In the genomic region with DNA sequence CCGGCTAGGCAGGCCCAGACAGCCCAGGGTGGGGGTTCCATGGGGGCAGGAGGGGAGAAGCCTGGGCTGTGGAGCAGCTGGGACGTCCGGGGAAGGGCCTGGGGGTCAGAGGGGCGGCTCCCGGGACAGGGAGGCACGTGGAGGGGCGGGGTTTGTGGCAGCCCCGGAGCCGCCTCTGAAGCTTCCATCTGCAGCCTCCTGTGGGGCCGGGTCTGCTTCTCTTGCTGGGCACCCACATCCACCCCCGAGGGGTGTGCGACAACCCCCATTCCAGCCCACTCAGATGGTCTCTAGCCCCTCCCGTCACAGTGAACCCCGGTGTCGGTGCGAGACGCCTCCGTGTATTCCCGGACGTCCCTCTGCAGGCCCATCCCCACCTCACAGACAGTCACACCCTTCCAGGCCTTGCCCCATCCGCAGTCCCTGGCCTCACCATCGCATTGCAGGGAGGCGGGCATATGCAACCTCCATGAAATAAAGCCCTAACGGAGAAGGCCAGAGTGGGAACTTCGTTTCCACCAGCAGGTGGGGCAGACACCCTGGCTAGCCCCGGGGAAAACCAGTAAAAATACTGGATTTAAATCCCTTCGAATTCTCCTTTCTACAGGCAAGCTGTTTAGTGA, we compare ENCODE assay signal across 7 cellular contexts. TPM values are rescaled to one million over a fixed set of nuclear protein-coding genes. Genes with fewer than 3 reads are reported as not detected.
DNase-seq lines count a peak whose midpoint lies in the region; ATAC-seq, FAIRE-seq and TF ChIP-seq lines count a peak whose summit lies in the region.
"Not testable (repeated sequence)": the region's sequence is repeated elsewhere in the genome, so short reads cannot be mapped to it uniquely, and the experiment has no call there.

No MANE protein-coding gene starts in this region.

- 19% methylated on average over 6 of the region's 27 CpGs for WGBS in HepG2 (ENCODE audit: low lambda C conversion rate)

- FAIRE-seq in HepG2 (lab: Jason Lieb, UNC), result peak; percentile 78

- CTCF ChIA-PET in HepG2 (lab: Yijun Ruan, JAX; ENCODE audit: low intra/inter-chr PET ratio, low total read pairs), result not testable (repeated sequence)

- intact Hi-C loops in HepG2 (cut with micrococcal nuclease; ENCODE audit: unreplicated experiment), result not testable (repeated sequence)

- not testable (repeated sequence) for H3K4me3 ChIP-seq in KMS-11 (IDR thresholded peaks at IDR 0.05; ENCODE audit: insufficient read depth, low read depth, low read length); HepG2 (replicated peaks in 1 of 3; ENCODE audit: insufficient read depth in 1 of 3, low read depth in 2 of 3, low read length in 3 of 3)

- POLR2A ChIA-PET in HepG2 (lab: Yijun Ruan, JAX), result not testable (repeated sequence)

- H3K4me3 Mint-ChIP-seq in activated T-cell treated with anti-CD3 and anti-CD28 coated beads, Interleukin-2, amount 50 U/mL, for 72 hours, result not testable (repeated sequence)

- not testable (repeated sequence) for H3K9me3 ChIP-seq in HepG2 (ENCODE audit: low read length)

- H3K36me3 ChIP-seq in KMS-11 (ENCODE audit: insufficient read depth); HepG2 (replicated peaks in 1 of 2; ENCODE audit: control insufficient read depth in 1 of 2, insufficient read depth in 2 of 2, low read length in 2 of 2): not testable (repeated sequence)

- not testable (repeated sequence) for BruUV-seq in HepG2 (replicated peaks; lab: Mats Ljungman, UMichigan)

- H3K79me2 ChIP-seq in KMS-11 (ENCODE audit: insufficient read depth, low read depth); HepG2 (ENCODE audit: insufficient read depth, low read length): not testable (repeated sequence)

- TF ChIP-seq CTCF in KMS-11 (conservative IDR thresholded peaks at IDR 0.05; ENCODE audit: low read depth, low read length); HepG2 (CRISPR knock-in tag; IDR thresholded peaks at IDR 0.05): not testable (repeated sequence)

- not testable (repeated sequence) for H3K27me3 Mint-ChIP-seq in activated T-cell treated with anti-CD3 and anti-CD28 coated beads, Interleukin-2, amount 50 U/mL, for 72 hours (ENCODE audit: low read depth)

- H3K4me1 Mint-ChIP-seq in activated T-cell treated with anti-CD3 and anti-CD28 coated beads, Interleukin-2, amount 50 U/mL, for 72 hours (ENCODE audit: low read depth), result peaks cover 16% of the 10 kb centered on the region

- in situ Hi-C loops in HepG2 (cut with HindIII; ENCODE audit: extremely low pct_ligation_motif_present, low pct_unique_long_range_greater_than_20kb), result not testable (repeated sequence)

- not testable (repeated sequence) for H3K36me3 Mint-ChIP-seq in activated T-cell treated with anti-CD3 and anti-CD28 coated beads, Interleukin-2, amount 50 U/mL, for 72 hours (ENCODE audit: insufficient read depth in 2 of 2)

- H3K27me3 ChIP-seq in KMS-11 (ENCODE audit: insufficient read depth, low read depth); HepG2 (ENCODE audit: control insufficient read depth in 1 of 2, insufficient read depth in 2 of 2, low read length in 2 of 2): not testable (repeated sequence)

- H2AFZ ChIP-seq in KMS-11 (ENCODE audit: low read depth); HepG2 (ENCODE audit: low read length): not testable (repeated sequence)

- not testable (repeated sequence) for TF ChIP-seq EP300 in HepG2 (IDR thresholded peaks at IDR 0.05; ENCODE audit: low read depth in 2 of 2, low read length in 2 of 2); HepG2 (CRISPR knock-in tag; IDR thresholded peaks at IDR 0.05; ENCODE audit: borderline replicate concordance)

- not testable (repeated sequence) for H3K4me2 ChIP-seq in KMS-11; HepG2 (ENCODE audit: low read depth, low read length)

- peaks cover 26% of the 10 kb centered on the region for H3K4me1 ChIP-seq in KMS-11 (ENCODE audit: low read depth, poor library complexity, severe bottlenecking)
- not testable (repeated sequence) for H3K4me1 ChIP-seq in HepG2 (ENCODE audit: insufficient read depth, low read length)

- peak overlapping the region; percentile 55; the same call in 1 of the 2 replicates for H3K9ac ChIP-seq in KMS-11
- not testable (repeated sequence) for H3K9ac ChIP-seq in HepG2 (ENCODE audit: insufficient read depth, low read depth, low read length)

- not testable (repeated sequence) for H4K20me1 ChIP-seq in KMS-11 (ENCODE audit: insufficient read depth); HepG2 (ENCODE audit: insufficient read depth, low read length)

- not testable (repeated sequence) for H3K9me3 Mint-ChIP-seq in activated T-cell treated with anti-CD3 and anti-CD28 coated beads, Interleukin-2, amount 50 U/mL, for 72 hours

- not testable (repeated sequence) for DNase-seq in activated T-cell treated with anti-CD3 and anti-CD28 coated beads, Interleukin-2, amount 50 U/mL, for 72 hours; HepG2 (ENCODE audit: low spot score)

- peak overlapping the region; percentile 79 for H3K27ac ChIP-seq in KMS-11
- not testable (repeated sequence) for H3K27ac ChIP-seq in HepG2 (ENCODE audit: extremely low read length, insufficient read depth, low read length)

- not testable (repeated sequence) for TF ChIP-seq RAD21 in HepG2 (CRISPR knock-in tag; IDR thresholded peaks at IDR 0.05)

- peak; percentile 68 for ATAC-seq in GM18511 (IDR thresholded peaks at IDR 0.05; ENCODE audit: unreplicated experiment)
- peak; percentile 60 for ATAC-seq in GM19452 (IDR thresholded peaks at IDR 0.05; ENCODE audit: unreplicated experiment)
- ATAC-seq in HG02571 (IDR thresholded peaks at IDR 0.05; ENCODE audit: unreplicated experiment), result peak; percentile 54
- peak; percentile 54 for ATAC-seq in HG03095 (IDR thresholded peaks at IDR 0.05; ENCODE audit: unreplicated experiment)
- ATAC-seq in activated T-cell treated with anti-CD3 and anti-CD28 coated beads, Interleukin-2, amount 50 U/mL, for 72 hours (replicated peaks in 1 of 2), result peak; percentile 46 to 49
- ATAC-seq in HepG2, result peak; percentile 81

- TF ChIP-seq POLR2A in HepG2 (IDR thresholded peaks at IDR 0.05; ENCODE audit: insufficient read depth in 1 of 2, low read depth in 2 of 2, low read length in 2 of 2), result not testable (repeated sequence)

- not testable (repeated sequence) for H3K27ac Mint-ChIP-seq in activated T-cell treated with anti-CD3 and anti-CD28 coated beads, Interleukin-2, amount 50 U/mL, for 72 hours

RNA-seq across cellular contexts. Expression of gene TMEM121, which starts 33.8 kb away (rescaled TPM):
- total RNA-seq in activated T-cell treated with anti-CD3 and anti-CD28 coated beads, Interleukin-2, amount 50 U/mL, for 72 hours, result 1 to 10 TPM; 6.3 to 7.9 TPM
- 10.8 and 19.0 TPM in 2 replicates for total RNA-seq in HepG2 (2016; rRNA removed; fragmentation: Illumina TruSeq; extraction: Trizol)
- 11.9 and 15.2 TPM in 2 replicates for total RNA-seq in HepG2 (2016; cell fraction: cytosol; rRNA removed; fragmentation: Illumina TruSeq; extraction: Trizol; ENCODE audit: low read depth)
- 12.1 and 17.9 TPM in 2 replicates for total RNA-seq in HepG2 (2016; cell fraction: insoluble cytoplasmic fraction; rRNA removed; fragmentation: Illumina TruSeq; extraction: Trizol)
- total RNA-seq in HepG2 (2016; cell fraction: membrane; rRNA removed; fragmentation: Illumina TruSeq; extraction: Trizol), result 21.1 and 26.4 TPM in 2 replicates
- 8.8 and 9.1 TPM in 2 replicates for total RNA-seq in HepG2 (2016; cell fraction: nucleus; rRNA removed; fragmentation: Illumina TruSeq; extraction: Trizol)
- polyA plus RNA-seq in HepG2 (2011; rRNA removed), result 6.6 and 10.9 TPM in 2 replicates
- polyA plus RNA-seq in HepG2 (2011; cell fraction: cytosol; rRNA removed), result 11.8 and 25.5 TPM in 2 replicates
- 16.5 and 16.6 TPM in 2 replicates for polyA plus RNA-seq in HepG2 (2011; cell fraction: nucleus; rRNA removed)
- 4.0 and 4.3 TPM in 2 replicates for polyA plus RNA-seq in HepG2 (2012)
- polyA plus RNA-seq in HepG2 (2016; cell fraction: cytosol; fragmentation: Illumina TruSeq; extraction: Trizol; ENCODE audit: low read depth), result 8.8 and 9.5 TPM in 2 replicates
- 8.7 and 9.4 TPM in 2 replicates for polyA plus RNA-seq in HepG2 (2016; cell fraction: insoluble cytoplasmic fraction; fragmentation: Illumina TruSeq; extraction: Trizol; ENCODE audit: low read depth)
- polyA plus RNA-seq in HepG2 (2016; cell fraction: membrane; fragmentation: Illumina TruSeq; extraction: Trizol; ENCODE audit: low read depth), result 13.5 TPM in 2 replicates
- 12.3 and 13.5 TPM in 2 replicates for polyA plus RNA-seq in HepG2 (2016; cell fraction: nucleus; fragmentation: Illumina TruSeq; extraction: Trizol; ENCODE audit: insufficient read depth, low read depth)
- polyA minus RNA-seq in HepG2 (2011; rRNA and poly(A)+ RNA removed; ENCODE audit: low replicate concordance), result 0.82 and 39.5 TPM in 2 replicates
- 12.8 and 13.8 TPM in 2 replicates for polyA minus RNA-seq in HepG2 (2011; cell fraction: cytosol; rRNA and poly(A)+ RNA removed)
- polyA minus RNA-seq in HepG2 (2011; cell fraction: nucleus; rRNA and poly(A)+ RNA removed), result 4.1 and 4.5 TPM in 2 replicates
